13 cellular contexts compared by ENCODE assay signal in the genomic region with DNA sequence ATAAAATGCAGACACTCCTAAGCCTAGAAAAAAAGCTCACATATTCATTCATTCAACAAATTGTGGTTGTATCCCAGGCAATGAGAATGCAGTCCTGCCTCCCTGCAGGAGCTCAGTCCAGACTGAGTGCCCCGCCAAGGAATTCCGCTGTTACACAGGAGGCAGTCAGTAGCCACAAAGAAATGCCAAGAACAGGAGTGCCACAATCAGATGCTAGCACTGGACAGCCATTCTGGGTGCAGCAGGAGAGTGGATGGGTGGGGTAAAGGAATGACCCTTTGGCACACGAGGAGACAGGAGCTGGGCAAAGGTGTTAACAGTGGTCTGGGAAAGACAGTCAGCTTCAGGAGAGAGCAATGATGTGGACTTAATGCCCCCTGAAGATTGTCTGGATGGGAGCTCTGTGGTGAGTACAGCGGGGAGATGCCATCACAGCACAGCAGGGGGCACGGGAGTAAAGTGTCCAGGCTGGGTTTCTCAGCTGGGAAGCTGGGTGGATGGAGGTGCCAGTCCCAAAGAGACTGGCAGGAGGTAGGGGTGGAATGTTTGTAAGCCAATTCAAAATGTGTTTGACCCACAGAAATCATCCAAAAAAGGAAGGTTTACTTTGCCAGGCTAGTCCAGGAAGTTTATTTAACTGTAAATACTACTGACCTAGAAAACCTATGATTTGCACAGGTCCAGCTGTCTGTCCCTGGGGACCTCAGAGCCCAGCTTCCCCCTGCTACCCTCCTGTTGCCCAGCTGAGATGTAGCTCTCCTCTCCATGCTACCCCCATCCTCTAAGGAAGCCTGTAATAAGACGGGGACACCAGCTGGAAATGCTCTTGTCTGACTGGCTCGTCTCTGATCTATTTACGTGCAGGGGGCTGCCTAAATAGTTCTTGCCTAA.
DNase-seq lines count a peak whose midpoint lies in the region; ATAC-seq and TF ChIP-seq lines count a peak whose summit lies in the region.
"Had no signal": no experiment of that assay in that cellular context is flagged by ENCODE, and none has a peak within 500 bp of the region (broad histone marks: within the 10 kb centered on the region; RNA-seq: fewer than 3 reads in every experiment).

No MANE protein-coding gene starts in this region.

- H3K27me3 Mint-ChIP-seq in T-cell: no peaks in the 10 kb centered on the region

- no peak overlapping the region for H3K27ac Mint-ChIP-seq in T-cell
- H3K27ac Mint-ChIP-seq: CD8-positive, alpha-beta T cell had no signal

- no peaks in the 10 kb centered on the region for H3K9me3 Mint-ChIP-seq in T-cell
- H3K9me3 Mint-ChIP-seq: CD8-positive, alpha-beta T cell had no signal

- H3K9me3 ChIP-seq in MG63: no peaks in the 10 kb centered on the region

- POLR2A ChIA-PET in T-cell (lab: Charles Lee): no interaction called here

- no peaks in the 10 kb centered on the region for H3K36me3 ChIP-seq in MG63
- no peaks in the 10 kb centered on the region for H3K36me3 ChIP-seq in brain microvascular endothelial cell (replicated peaks)

- H3K27ac ChIP-seq in brain microvascular endothelial cell: no peak overlapping the region
- H3K27ac ChIP-seq: epithelial cell of prostate, parathyroid adenoma had no signal

- H3K36me3 Mint-ChIP-seq in T-cell: peaks cover 7% of the 10 kb centered on the region

- no peak for ATAC-seq in T-cell (replicated peaks in 1 of 4)
- ATAC-seq: CD8-positive, alpha-beta T cell had no signal

- H3K27me3 ChIP-seq in MG63 (no peaks in the 10 kb centered on the region), brain microvascular endothelial cell (replicated peaks) (no peaks in the 10 kb centered on the region)

- TF ChIP-seq CTCF in AG10803 (conservative IDR thresholded peaks at IDR 0.05; ENCODE audit: low read length) (no peak), brain microvascular endothelial cell (IDR thresholded peaks at IDR 0.05; ENCODE audit: low read depth, low read length, missing control alignments) (peak; percentile 13)

- H3K4me1 Mint-ChIP-seq in T-cell: peaks cover 10 to 29% (median 13%) of the 10 kb centered on the region in 3 donors

- no peak overlapping the region for H3K4me3 ChIP-seq in AG10803 (ENCODE audit: low read length)
- H3K4me3 ChIP-seq in MG63: no peak overlapping the region
- no peak overlapping the region for H3K4me3 ChIP-seq in brain microvascular endothelial cell (ENCODE audit: low read depth, low read length)

- CTCF ChIA-PET in T-cell (lab: Charles Lee): no interaction called here

- DNase-seq in AG10803 (ENCODE audit: low read depth) (peak; percentile 56), MG63 (peak; percentile 64), brain microvascular endothelial cell (peak; percentile 4), mesenteric fat pad (ENCODE audit: low spot score) (peak; percentile 62), NCI-H82 treated with DMSO at 0.1 percent for 48 hours (lab: John Stamatoyannopoulos, UW; ENCODE audit: unreplicated experiment) (no peak), NCI-H128 (lab: John Stamatoyannopoulos, UW; ENCODE audit: unreplicated experiment) (no peak), T-cell (no peak), SHP77 treated with DMSO at 0.1 percent for 48 hours (lab: John Stamatoyannopoulos, UW) (no peak)
- DNase-seq: activated CD4-positive, alpha-beta T cell treated with anti-CD3 and anti-CD28 coated beads for 48 hours; activated naive CD4-positive, alpha-beta T cell treated with anti-CD3 and anti-CD28 coated beads, Interleukin-2, amount 50 U/mL, for 16 hours; CD8-positive, alpha-beta T cell had no signal

- no peak overlapping the region for H3K4me3 Mint-ChIP-seq in T-cell
- H3K4me3 Mint-ChIP-seq: CD8-positive, alpha-beta T cell had no signal

- in situ Hi-C loops in brain microvascular endothelial cell (cut with HindIII; ENCODE audit: low pct_ligation_motif_present, low sequenced_read_pairs): no loop called here

Comparison
In these comparisons a context has a peak if more than half of its experiments do, and no peak if none do; other contexts are left out.
1. DNase-seq: peak in AG10803 (single experiment), MG63 (single experiment), brain microvascular endothelial cell (single experiment) and mesenteric fat pad (single experiment); none in NCI-H82 treated with DMSO at 0.1 percent for 48 hours (single experiment), NCI-H128 (single experiment), T-cell (0 of 34) and SHP77 treated with DMSO at 0.1 percent for 48 hours (single experiment).